Comparison of ENCODE assay signal across 8 cellular contexts in genomic region chr6:42367353-42368011, GRCh38.
DNase-seq lines count a peak whose midpoint lies in the region; ATAC-seq and TF ChIP-seq lines count a peak whose summit lies in the region.

No MANE protein-coding gene starts in this region.

- H3K36me3 ChIP-seq in heart right ventricle: peaks cover 0 to 4% (median 0%) of the 10 kb centered on the region in 9 donors

- DNase-seq in SKM-1 (lab: John Stamatoyannopoulos, UW; ENCODE audit: unreplicated experiment): peak; percentile 66
- peak in 1 of 2 donors; percentile 8 for DNase-seq in heart right ventricle
- no peak for DNase-seq in NCI-H446 (lab: John Stamatoyannopoulos, UW)
- no peak for DNase-seq in HK-2 (ENCODE audit: unreplicated experiment)
- DNase-seq in NCI-H2107 treated with DMSO at 0.1 percent for 48 hours (lab: John Stamatoyannopoulos, UW; ENCODE audit: unreplicated experiment): no peak

- TF ChIP-seq CTCF in heart right ventricle (IDR thresholded peaks at IDR 0.05): no peak

- no peaks in the 10 kb centered on the region for H3K27me3 ChIP-seq in heart right ventricle

- peak; percentile 44 for ATAC-seq in GM18861 (IDR thresholded peaks at IDR 0.05; ENCODE audit: unreplicated experiment)
- peak; percentile 73 for ATAC-seq in HG02759 (IDR thresholded peaks at IDR 0.05; ENCODE audit: unreplicated experiment)
- peak in 6 of 8 donors; percentile 20 to 49 (median 40) for ATAC-seq in heart right ventricle
- ATAC-seq in GM19463 (IDR thresholded peaks at IDR 0.05; ENCODE audit: unreplicated experiment): no peak

- 52 to 56% methylated on average over 14 of the region's 14 CpGs for WGBS in heart right ventricle, 2 donors

- no peaks in the 10 kb centered on the region for H3K9me3 ChIP-seq in heart right ventricle

- peaks cover 0 to 79% (median 28%) of the 10 kb centered on the region in 9 donors for H3K4me1 ChIP-seq in heart right ventricle

- H3K4me3 ChIP-seq in heart right ventricle: peak overlapping the region in 2 of 10 donors; percentile 25 to 36

- intact Hi-C loops in heart right ventricle (cut with DNase I): loop anchor here in 1 of 10 donors (5.0 kb wide), 1 partner anchor 85 kb away; the partner anchor contains the start of gene TRERF1

- peak overlapping the region in 5 of 10 donors; percentile 7 to 90 (median 49) for H3K27ac ChIP-seq in heart right ventricle
